Comparison of ENCODE assay signal across 13 cellular contexts in the genomic region with DNA sequence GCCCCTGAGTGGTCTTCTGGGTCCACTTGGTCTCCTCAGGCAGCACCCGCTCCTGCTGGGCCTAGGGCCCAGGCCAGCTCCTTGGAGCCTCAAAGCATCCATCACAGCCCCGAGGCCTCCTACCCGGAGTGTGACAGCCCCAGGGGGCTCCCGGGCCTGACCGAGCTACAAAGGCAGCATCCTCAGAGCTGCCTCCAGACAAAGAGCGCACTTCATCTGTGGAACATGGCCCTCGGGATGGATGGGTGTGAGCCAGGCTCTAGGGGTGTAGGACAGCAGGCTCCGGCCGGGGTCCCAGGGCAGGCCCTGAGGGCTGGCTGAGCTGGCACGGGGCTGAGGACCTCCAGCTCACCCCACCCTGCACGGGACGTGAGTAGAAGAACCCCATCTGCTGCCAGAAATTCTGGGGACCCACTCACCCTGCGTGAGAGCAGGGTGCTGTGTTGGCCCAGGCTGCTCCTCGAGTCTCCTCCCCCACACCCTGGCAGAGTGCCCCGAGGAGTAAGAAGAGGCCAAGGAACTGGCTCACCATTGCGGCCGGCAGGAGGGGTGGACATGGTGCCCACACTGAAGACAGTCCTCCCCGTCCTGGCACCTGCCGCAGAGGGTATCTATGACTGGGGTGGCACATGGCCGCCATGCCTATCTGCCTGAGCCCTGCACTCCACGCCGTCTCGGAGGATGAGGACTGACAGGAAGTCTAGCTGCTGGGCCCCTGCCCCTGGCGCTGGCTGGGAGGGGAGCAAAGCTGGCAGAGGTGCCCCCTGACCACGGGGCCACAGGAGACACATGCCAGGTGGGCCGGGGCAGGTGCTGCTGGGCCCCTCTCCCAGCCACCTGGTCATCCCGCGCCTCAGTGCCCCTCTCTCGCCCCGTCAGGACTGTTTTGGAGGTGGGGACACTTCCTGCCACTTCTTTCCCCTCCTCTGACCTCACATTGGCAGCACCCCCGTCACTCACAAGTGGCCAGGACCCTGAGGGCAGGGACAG. TPM values are rescaled to one million over a fixed set of nuclear protein-coding genes. Genes with fewer than 3 reads are reported as not detected.
DNase-seq lines count a peak whose midpoint lies in the region; ATAC-seq lines count a peak whose summit lies in the region.
"Had no signal": no experiment of that assay in that cellular context is flagged by ENCODE, and none has a peak within 500 bp of the region (broad histone marks: within the 10 kb centered on the region; RNA-seq: fewer than 3 reads in every experiment).

No MANE protein-coding gene starts in this region.

- no peak for ATAC-seq in HG02763 (IDR thresholded peaks at IDR 0.05; ENCODE audit: unreplicated experiment)

- peak; percentile 78 for DNase-seq in AG20443 (ENCODE audit: low spot score)
- DNase-seq in M059J (ENCODE audit: low read depth): peak; percentile 80
- DNase-seq in cardiac septum (ENCODE audit: low spot score): peak; percentile 74
- DNase-seq in posterior cingulate gyrus: peak in 6 of 10 donors; percentile 9 to 84 (median 50)
- DNase-seq in activated CD4-positive, alpha-beta T cell treated with anti-CD3 and anti-CD28 coated beads for 1 hour: no peak
- no peak for DNase-seq in central memory CD4-positive, alpha-beta T cell
- DNase-seq in AML-193 (lab: John Stamatoyannopoulos, UW): no peak
- DNase-seq: colonic mucosa; DMS53; islet precursor cell; NCI-H1092; stimulated activated CD4-positive, alpha-beta T cell treated with anti-CD3 and anti-CD28 coated beads, Interleukin-12 subunit alpha, Interleukin-12 subunit beta, amount 100 ng/mL, for 4 hours had no signal

- intact Hi-C loops in cardiac septum (cut with DNase I): no loop called here
- intact Hi-C loops in posterior cingulate gyrus (cut with DNase I): no loop called here

RNA-seq across cellular contexts. Expression of a gene that starts 22.3 kb away (rescaled TPM):
- 14.8 and 16.8 TPM in 2 replicates for total RNA-seq in M059J (2014; rRNA removed; shearing (Covaris generic))
- total RNA-seq in cardiac septum: 17.3 TPM

Comparison
In these comparisons a context has a peak if more than half of its experiments do, and no peak if none do; other contexts are left out.
1. DNase-seq: peak in AG20443 (single experiment), M059J (single experiment), cardiac septum (single experiment) and posterior cingulate gyrus (6 of 10); none in activated CD4-positive, alpha-beta T cell treated with anti-CD3 and anti-CD28 coated beads for 1 hour (single experiment), central memory CD4-positive, alpha-beta T cell (single experiment) and AML-193 (0 of 2).